In genomic region chr1:101025283-101025679, GRCh38 we compare ENCODE assay signal across 8 cellular contexts. TPM values are rescaled to one million over a fixed set of nuclear protein-coding genes. Genes with fewer than 3 reads are reported as not detected.
DNase-seq lines count a peak whose midpoint lies in the region; ATAC-seq and TF ChIP-seq lines count a peak whose summit lies in the region.

No MANE protein-coding gene starts in this region.

- intact Hi-C loops in activated T-helper 1 cell treated with anti-CD3 and anti-CD28 coated beads, Interleukin-12 subunit alpha, Interleukin-12 subunit beta, Interleukin-2, Interleukin-4 antibody, amounts not matched to agents 30 ng/mL and 10 ng/mL and 1 ng/mL, durations not matched to agents 14 hours and 24 hours and 36 hours (cut with micrococcal nuclease) = loop anchor here (1.0 to 5.0 kb wide), 8 partner anchors 83 to 332 kb away; partner anchors contain the start of gene SLC30A7
- intact Hi-C loops in heart right ventricle (cut with DNase I) = loop anchor here in 8 of 10 donors (5.0 to 10.0 kb wide), 8 partner anchors 82 to 262 kb away; partner anchors contain the start of gene S1PR1 (in 4 of the 8)

- peak overlapping the region; percentile 35 for H3K9ac ChIP-seq in rectal smooth muscle tissue (ENCODE audit: low read length)

- peak; percentile 65 for ATAC-seq in GM23338
- peak; percentile 36 to 81 (median 55) for ATAC-seq in heart right ventricle

- 0 to 1% methylated on average over 9 of the region's 9 CpGs for WGBS in heart right ventricle, 2 donors

- peaks cover 30% of the 10 kb centered on the region for H3K4me1 Mint-ChIP-seq in GM23338
- H3K4me1 Mint-ChIP-seq in activated T-helper 1 cell treated with anti-CD3 and anti-CD28 coated beads, Interleukin-12 subunit alpha, Interleukin-12 subunit beta, Interleukin-2, Interleukin-4 antibody, amounts not matched to agents 30 ng/mL and 10 ng/mL and 1 ng/mL, durations not matched to agents 14 hours and 24 hours and 36 hours (ENCODE audit: low read depth) = peaks cover 57% of the 10 kb centered on the region

- no peaks in the 10 kb centered on the region for H3K9me2 ChIP-seq in GM23338 (ENCODE audit: insufficient read depth)

- peak overlapping the region; percentile 98 for H3K4me3 Mint-ChIP-seq in GM23338
- peak overlapping the region; percentile 93 for H3K4me3 Mint-ChIP-seq in activated T-helper 1 cell treated with anti-CD3 and anti-CD28 coated beads, Interleukin-12 subunit alpha, Interleukin-12 subunit beta, Interleukin-2, Interleukin-4 antibody, amounts not matched to agents 30 ng/mL and 10 ng/mL and 1 ng/mL, durations not matched to agents 14 hours and 24 hours and 36 hours

- H3K4me1 ChIP-seq in GM23338 (ENCODE audit: insufficient read depth) = peaks cover 25% of the 10 kb centered on the region
- H3K4me1 ChIP-seq in heart right ventricle = peaks cover 2 to 44% (median 23%) of the 10 kb centered on the region in 9 donors
- H3K4me1 ChIP-seq in rectal smooth muscle tissue (ENCODE audit: control insufficient read depth, insufficient read depth, low read length) = peaks cover 7% of the 10 kb centered on the region

- no peaks in the 10 kb centered on the region for H3F3A ChIP-seq in GM23338 (replicated peaks; ENCODE audit: low read depth)

- H3K79me2 ChIP-seq in GM23338 (replicated peaks; ENCODE audit: insufficient read depth) = peaks cover 61% of the 10 kb centered on the region

- peak overlapping the region; percentile 85 for H3K4me2 ChIP-seq in GM23338

- peak overlapping the region; percentile 94 for H2AFZ ChIP-seq in GM23338

- H3K36me3 Mint-ChIP-seq in GM23338 (ENCODE audit: low read depth) = peaks cover 19% of the 10 kb centered on the region
- H3K36me3 Mint-ChIP-seq in activated T-helper 1 cell treated with anti-CD3 and anti-CD28 coated beads, Interleukin-12 subunit alpha, Interleukin-12 subunit beta, Interleukin-2, Interleukin-4 antibody, amounts not matched to agents 30 ng/mL and 10 ng/mL and 1 ng/mL, durations not matched to agents 14 hours and 24 hours and 36 hours (ENCODE audit: low read depth) = peaks cover 34% of the 10 kb centered on the region

- H3K27ac Mint-ChIP-seq in GM23338 = peak overlapping the region; percentile 96
- H3K27ac Mint-ChIP-seq in activated T-helper 1 cell treated with anti-CD3 and anti-CD28 coated beads, Interleukin-12 subunit alpha, Interleukin-12 subunit beta, Interleukin-2, Interleukin-4 antibody, amounts not matched to agents 30 ng/mL and 10 ng/mL and 1 ng/mL, durations not matched to agents 14 hours and 24 hours and 36 hours = peak overlapping the region; percentile 87

- no peaks in the 10 kb centered on the region for H4K20me1 ChIP-seq in GM23338 (replicated peaks; ENCODE audit: insufficient read depth)

- DNase-seq in GM06990 (ENCODE audit: extremely low read depth, insufficient read length) = no peak
- DNase-seq in GM23338 (ENCODE audit: low spot score) = peak; percentile 11
- no peak for DNase-seq in LNCaP clone FGC (ENCODE audit: low read depth)
- peak; percentile 9 for DNase-seq in activated T-helper 1 cell treated with anti-CD3 and anti-CD28 coated beads, Interleukin-12 subunit alpha, Interleukin-12 subunit beta, Interleukin-2, Interleukin-4 antibody, amounts not matched to agents 30 ng/mL and 10 ng/mL and 1 ng/mL, durations not matched to agents 14 hours and 24 hours and 36 hours (ENCODE audit: low spot score)
- peak in 1 of 2 donors; percentile 13 for DNase-seq in heart right ventricle
- no peak for DNase-seq in mucosa of gallbladder (ENCODE audit: low spot score)
- DNase-seq in NCI-H226 = no peak

- H3K9me3 ChIP-seq in heart right ventricle = no peaks in the 10 kb centered on the region

- H3K27ac ChIP-seq in GM23338 (ENCODE audit: low read depth) (peak overlapping the region; percentile 52), heart right ventricle (peak overlapping the region in 9 of 10 donors; percentile 72 to 93 (median 88)), rectal smooth muscle tissue (ENCODE audit: low read depth, low read length) (peak overlapping the region; percentile 67)

- H3K27me3 Mint-ChIP-seq in GM23338 (ENCODE audit: insufficient read depth, low read depth, poor library complexity) = no peaks in the 10 kb centered on the region
- H3K27me3 Mint-ChIP-seq in activated T-helper 1 cell treated with anti-CD3 and anti-CD28 coated beads, Interleukin-12 subunit alpha, Interleukin-12 subunit beta, Interleukin-2, Interleukin-4 antibody, amounts not matched to agents 30 ng/mL and 10 ng/mL and 1 ng/mL, durations not matched to agents 14 hours and 24 hours and 36 hours (ENCODE audit: insufficient read depth) = no peaks in the 10 kb centered on the region

- H3K36me3 ChIP-seq in GM06990 (ENCODE audit: control insufficient read depth, insufficient read depth, low read length) (no peaks in the 10 kb centered on the region; the same call in none of the 2 replicates), GM23338 (ENCODE audit: insufficient read depth) (no peaks in the 10 kb centered on the region), heart right ventricle (peaks cover 0 to 25% (median 0%) of the 10 kb centered on the region in 9 donors), rectal smooth muscle tissue (ENCODE audit: control insufficient read depth, insufficient read depth, low read length) (peaks cover 2% of the 10 kb centered on the region)

- TF ChIP-seq CTCF in GM06990 (IDR thresholded peaks at IDR 0.05; ENCODE audit: insufficient read depth, low read length, poor library complexity, severe bottlenecking) (no peak), GM23338 (conservative IDR thresholded peaks at IDR 0.05; ENCODE audit: low read depth in 2 of 2) (no peak), LNCaP clone FGC (IDR thresholded peaks at IDR 0.05; ENCODE audit: control insufficient read depth, extremely low read depth, insufficient read depth) (no peak), heart right ventricle (IDR thresholded peaks at IDR 0.05) (no peak)

- H3K9me3 Mint-ChIP-seq in GM23338 = no peaks in the 10 kb centered on the region
- H3K9me3 Mint-ChIP-seq in activated T-helper 1 cell treated with anti-CD3 and anti-CD28 coated beads, Interleukin-12 subunit alpha, Interleukin-12 subunit beta, Interleukin-2, Interleukin-4 antibody, amounts not matched to agents 30 ng/mL and 10 ng/mL and 1 ng/mL, durations not matched to agents 14 hours and 24 hours and 36 hours = no peaks in the 10 kb centered on the region

- H3K27me3 ChIP-seq in GM06990 (replicated peaks; ENCODE audit: control insufficient read depth, insufficient read depth, low read length) (no peaks in the 10 kb centered on the region), GM23338 (ENCODE audit: insufficient read depth) (no peaks in the 10 kb centered on the region), heart right ventricle (no peaks in the 10 kb centered on the region), rectal smooth muscle tissue (ENCODE audit: control insufficient read depth, insufficient read depth, low read length) (no peaks in the 10 kb centered on the region)

- H3K4me3 ChIP-seq in GM06990 (replicated peaks; ENCODE audit: low read depth, low read length) (peak overlapping the region; percentile 95), GM23338 (peak overlapping the region; percentile 80), LNCaP clone FGC (ENCODE audit: low read depth, low read length) (peak overlapping the region; percentile 72), heart right ventricle (peak overlapping the region; percentile 48 to 85 (median 71)), rectal smooth muscle tissue (ENCODE audit: low read length) (peak overlapping the region; percentile 77)

TF ChIP-seq in GM23338, 12 proteins besides CTCF, POLR2A, EP300 and RAD21 (continues in another document):
- no peak for TF ChIP-seq POLR2AphosphoS5 (IDR thresholded peaks at IDR 0.05; ENCODE audit: low read depth)

RNA-seq across cellular contexts. Expression of gene DPH5, which starts 0.3 kb away (rescaled TPM):
- 50.6 and 72.4 TPM in 2 replicates for total RNA-seq in GM23338 (2014; rRNA removed; shearing (Covaris generic))
- 46.2 and 53.5 TPM in 2 replicates for polyA plus RNA-seq in GM23338 (2016; fragmentation: Nextera tagmentation; extraction: Ambion mirVana)
- 31.7 and 32.2 TPM in 2 replicates for total RNA-seq in activated T-helper 1 cell treated with anti-CD3 and anti-CD28 coated beads, Interleukin-12 subunit alpha, Interleukin-12 subunit beta, Interleukin-2, Interleukin-4 antibody, amounts not matched to agents 30 ng/mL and 10 ng/mL and 1 ng/mL, durations not matched to agents 14 hours and 24 hours and 36 hours
- total RNA-seq in heart right ventricle = 10 to 100 TPM; 30.6 to 44.3 (median 36.0) TPM
- polyA plus RNA-seq in heart right ventricle = 10 to 100 TPM; 26.3 to 29.0 TPM
- 25.6 TPM for total RNA-seq in mucosa of gallbladder

Comparison
In these comparisons a context has a peak if more than half of its experiments do, and no peak if none do; other contexts are left out.
1. DNase-seq: peak in GM23338 (single experiment) and activated T-helper 1 cell treated with anti-CD3 and anti-CD28 coated beads, Interleukin-12 subunit alpha, Interleukin-12 subunit beta, Interleukin-2, Interleukin-4 antibody, amounts not matched to agents 30 ng/mL and 10 ng/mL and 1 ng/mL, durations not matched to agents 14 hours and 24 hours and 36 hours (single experiment); none in GM06990 (single experiment), LNCaP clone FGC (single experiment), mucosa of gallbladder (single experiment) and NCI-H226 (single experiment).
2. Peak in every context shown above with its lines, with median percentiles within 50 percentile points of each other: H3K4me3 ChIP-seq and H3K27ac ChIP-seq.